9 cellular contexts compared by ENCODE assay signal in genomic region chr2:236731767-236732580, GRCh38.
DNase-seq lines count a peak whose midpoint lies in the region; ATAC-seq lines count a peak whose summit lies in the region.
"Had no signal": no experiment of that assay in that cellular context is flagged by ENCODE, and none has a peak within 500 bp of the region (broad histone marks: within the 10 kb centered on the region; RNA-seq: fewer than 3 reads in every experiment).

No MANE protein-coding gene starts in this region.

- POLR2A ChIA-PET in CD4-positive, alpha-beta memory T cell (lab: Charles Lee; ENCODE audit: partially characterized antibody) = no interaction called here

- CTCF ChIA-PET in CD4-positive, alpha-beta memory T cell (lab: Charles Lee; ENCODE audit: partially characterized antibody) = no interaction called here

- no peak overlapping the region for H3K4me3 Mint-ChIP-seq in CD4-positive, alpha-beta memory T cell

- H3K4me3 ChIP-seq in esophagus (ENCODE audit: low read depth in 1 of 2, low read length in 2 of 2) = no peak overlapping the region
- H3K4me3 ChIP-seq in CD4-positive, alpha-beta memory T cell (ENCODE audit: low read length in 2 of 2) = no peak overlapping the region

- H3K36me3 ChIP-seq in esophagus (ENCODE audit: control insufficient read depth in 2 of 2, insufficient read depth in 2 of 2, low read length in 1 of 2) = no peaks in the 10 kb centered on the region
- H3K36me3 ChIP-seq in CD4-positive, alpha-beta memory T cell (ENCODE audit: insufficient read depth, low read length) = no peaks in the 10 kb centered on the region

- peaks cover 6 to 8% of the 10 kb centered on the region in 2 donors for H3K27me3 Mint-ChIP-seq in CD4-positive, alpha-beta memory T cell

- H3K9me3 ChIP-seq in esophagus (ENCODE audit: control insufficient read depth in 2 of 2, insufficient read depth in 1 of 2, low read depth in 1 of 2, low read length in 1 of 2) = no peaks in the 10 kb centered on the region
- no peaks in the 10 kb centered on the region for H3K9me3 ChIP-seq in CD4-positive, alpha-beta memory T cell (ENCODE audit: control insufficient read depth in 1 of 2, low read length in 2 of 2)

- H3K27ac Mint-ChIP-seq in CD4-positive, alpha-beta memory T cell = no peak overlapping the region

- peak overlapping the region; percentile 17 to 77 for H3K27ac ChIP-seq in esophagus (ENCODE audit: low read depth in 2 of 2, low read length in 1 of 2)
- H3K27ac ChIP-seq in CD4-positive, alpha-beta memory T cell (ENCODE audit: low read depth, low read length) = no peak overlapping the region

- H3K4me1 ChIP-seq in esophagus (ENCODE audit: control insufficient read depth in 2 of 2, insufficient read depth in 2 of 2, low read length in 1 of 2) = peaks cover 0 to 7% of the 10 kb centered on the region in 2 donors
- no peaks in the 10 kb centered on the region for H3K4me1 ChIP-seq in CD4-positive, alpha-beta memory T cell (ENCODE audit: insufficient read depth, low read length)

- no peaks in the 10 kb centered on the region for H3K36me3 Mint-ChIP-seq in CD4-positive, alpha-beta memory T cell

- WGBS in esophagus, 2 donors = 48 to 61% methylated on average over 12 of the region's 12 CpGs

- H3K9me3 Mint-ChIP-seq in CD4-positive, alpha-beta memory T cell = peaks cover 0 to 2% (median 0%) of the 10 kb centered on the region in 8 donors

- intact Hi-C loops in CD4-positive, alpha-beta memory T cell (cut with micrococcal nuclease) = no loop called here

- no peak for ATAC-seq in GM19455 (IDR thresholded peaks at IDR 0.05; ENCODE audit: unreplicated experiment)

- no peaks in the 10 kb centered on the region for H3K4me1 Mint-ChIP-seq in CD4-positive, alpha-beta memory T cell

- no peaks in the 10 kb centered on the region for H3K27me3 ChIP-seq in esophagus (ENCODE audit: control insufficient read depth in 1 of 2, insufficient read depth in 2 of 2, low read length in 2 of 2)
- H3K27me3 ChIP-seq in CD4-positive, alpha-beta memory T cell (ENCODE audit: insufficient read depth, low read length) = no peaks in the 10 kb centered on the region

- DNase-seq in SKM-1 treated with dmso at 0.1 percent for 144 hours (lab: John Stamatoyannopoulos, UW; ENCODE audit: unreplicated experiment) = peak; percentile 19
- no peak for DNase-seq in SKM-1 (lab: John Stamatoyannopoulos, UW; ENCODE audit: unreplicated experiment)
- DNase-seq in middle frontal gyrus (ENCODE audit: extremely low spot score, low spot score) = peak; percentile 21
- DNase-seq in stimulated activated CD4-positive, alpha-beta T cell treated with anti-CD3 and anti-CD28 coated beads, Interleukin-4, amount 100 ng/mL, for 1 hour = no peak
- DNase-seq in NCI-H748 (lab: John Stamatoyannopoulos, UW; ENCODE audit: unreplicated experiment) = no peak
- no peak for DNase-seq in CD4-positive, alpha-beta memory T cell
- DNase-seq: stimulated activated CD4-positive, alpha-beta T cell treated with anti-CD3 and anti-CD28 coated beads, Interleukin-15, amount 100 ng/mL, for 24 hours had no signal

Comparison
In these comparisons a context has a peak if more than half of its experiments do, and no peak if none do; other contexts are left out.
1. DNase-seq: peak in SKM-1 treated with dmso at 0.1 percent for 144 hours (single experiment) and middle frontal gyrus (single experiment); none in SKM-1 (single experiment), stimulated activated CD4-positive, alpha-beta T cell treated with anti-CD3 and anti-CD28 coated beads, Interleukin-4, amount 100 ng/mL, for 1 hour (single experiment), NCI-H748 (single experiment) and CD4-positive, alpha-beta memory T cell (0 of 5).